In genomic region chr11:92540113-92540512, GRCh38 we compare ENCODE assay signal across 17 cellular contexts.
"Had no signal": no experiment of that assay in that cellular context is flagged by ENCODE, and none has a peak within 500 bp of the region (broad histone marks: within the 10 kb centered on the region; RNA-seq: fewer than 3 reads in every experiment).

No MANE protein-coding gene starts in this region.

- H3K27me3 Mint-ChIP-seq: activated CD4-positive, alpha-beta T cell treated with anti-CD3 and anti-CD28 coated beads, Interleukin-2, amount 10 ng/mL, durations not matched to agents 24 days and 14 days; activated T-cell treated with anti-CD3 and anti-CD28 coated beads, Interleukin-2, amount 50 U/mL, for 24 hours; effector memory CD8-positive, alpha-beta T cell; naive thymus-derived CD8-positive, alpha-beta T cell; stimulated activated naive CD8-positive, alpha-beta T cell treated with anti-CD3 and anti-CD28 coated beads, Interleukin-15, Interleukin-2, amounts not matched to agents 100 ng/mL and 50 ng/mL, for 24 hours had no signal

- H3K4me3 Mint-ChIP-seq: activated CD4-positive, alpha-beta T cell treated with anti-CD3 and anti-CD28 coated beads, Interleukin-2, amount 10 ng/mL, durations not matched to agents 24 days and 14 days; activated CD8-positive, alpha-beta T cell treated with anti-CD3 and anti-CD28 coated beads, Interleukin-2, amount 10 ng/mL, durations not matched to agents 7 days and 5 days; activated naive CD4-positive, alpha-beta T cell treated with anti-CD3 and anti-CD28 coated beads for 36 hours; activated T-cell treated with anti-CD3 and anti-CD28 coated beads, Interleukin-2, amount 50 U/mL, for 24 hours; effector memory CD8-positive, alpha-beta T cell; naive thymus-derived CD8-positive, alpha-beta T cell; stimulated activated naive CD8-positive, alpha-beta T cell treated with anti-CD3 and anti-CD28 coated beads, Interleukin-15, Interleukin-2, amounts not matched to agents 100 ng/mL and 50 ng/mL, for 24 hours had no signal

- H3K4me1 Mint-ChIP-seq: activated CD4-positive, alpha-beta T cell treated with anti-CD3 and anti-CD28 coated beads, Interleukin-2, amount 10 ng/mL, durations not matched to agents 24 days and 14 days; naive thymus-derived CD8-positive, alpha-beta T cell had no signal

- H3K4me3 ChIP-seq: body of pancreas, esophagus squamous epithelium, heart right ventricle, ovary, psoas muscle, tibial nerve had no signal

- H3K4me1 ChIP-seq: body of pancreas, esophagus squamous epithelium, heart right ventricle, psoas muscle, tibial nerve had no signal

- H3K27me3 ChIP-seq: body of pancreas, esophagus squamous epithelium, heart right ventricle, ovary, tibial nerve had no signal

- H3K27ac Mint-ChIP-seq: activated CD4-positive, alpha-beta T cell treated with anti-CD3 and anti-CD28 coated beads, Interleukin-2, amount 10 ng/mL, durations not matched to agents 24 days and 14 days; activated CD8-positive, alpha-beta T cell treated with anti-CD3 and anti-CD28 coated beads, Interleukin-2, amount 10 ng/mL, durations not matched to agents 7 days and 5 days; activated naive CD4-positive, alpha-beta T cell treated with anti-CD3 and anti-CD28 coated beads for 36 hours; activated T-cell treated with anti-CD3 and anti-CD28 coated beads, Interleukin-2, amount 50 U/mL, for 24 hours; activated T-helper 2 cell treated with anti-CD3 and anti-CD28 coated beads, Interferon-gamma antibody, Interleukin-2, Interleukin-4, amounts not matched to agents 10 μg/mL and 5 μg/mL and 100 μg/mL, durations not matched to agents 14 hours and 24 hours and 36 hours; effector memory CD8-positive, alpha-beta T cell; naive thymus-derived CD8-positive, alpha-beta T cell; stimulated activated naive CD8-positive, alpha-beta T cell treated with anti-CD3 and anti-CD28 coated beads, Interleukin-15, Interleukin-2, amounts not matched to agents 100 ng/mL and 50 ng/mL, for 24 hours had no signal

- H3K27ac ChIP-seq: body of pancreas, esophagus squamous epithelium, heart right ventricle, ovary, psoas muscle, tibial nerve had no signal

- H3K9me3 ChIP-seq: body of pancreas, esophagus squamous epithelium, heart right ventricle, ovary, psoas muscle, tibial nerve had no signal

- H3K36me3 ChIP-seq: esophagus squamous epithelium, heart right ventricle, ovary, tibial nerve had no signal

- H3K9me3 Mint-ChIP-seq: activated CD4-positive, alpha-beta T cell treated with anti-CD3 and anti-CD28 coated beads, Interleukin-2, amount 10 ng/mL, durations not matched to agents 24 days and 14 days; activated naive CD4-positive, alpha-beta T cell treated with anti-CD3 and anti-CD28 coated beads for 36 hours; activated T-cell treated with anti-CD3 and anti-CD28 coated beads, Interleukin-2, amount 50 U/mL, for 24 hours; activated T-helper 2 cell treated with anti-CD3 and anti-CD28 coated beads, Interferon-gamma antibody, Interleukin-2, Interleukin-4, amounts not matched to agents 10 μg/mL and 5 μg/mL and 100 μg/mL, durations not matched to agents 14 hours and 24 hours and 36 hours; stimulated activated naive CD8-positive, alpha-beta T cell treated with anti-CD3 and anti-CD28 coated beads, Interleukin-15, Interleukin-2, amounts not matched to agents 100 ng/mL and 50 ng/mL, for 24 hours had no signal

- ATAC-seq: activated CD8-positive, alpha-beta T cell treated with anti-CD3 and anti-CD28 coated beads, Interleukin-2, amount 10 ng/mL, durations not matched to agents 7 days and 5 days; body of pancreas; effector memory CD8-positive, alpha-beta T cell; heart right ventricle; naive thymus-derived CD8-positive, alpha-beta T cell; psoas muscle; right cardiac atrium had no signal

- DNase-seq: activated CD4-positive, alpha-beta T cell treated with anti-CD3 and anti-CD28 coated beads, Interleukin-2, amount 10 ng/mL, durations not matched to agents 24 days and 14 days; activated CD4-positive, CD25-positive, alpha-beta regulatory T cell; activated CD8-positive, alpha-beta T cell treated with anti-CD3 and anti-CD28 coated beads, Interleukin-2, amount 10 ng/mL, durations not matched to agents 7 days and 5 days; activated naive CD4-positive, alpha-beta T cell treated with anti-CD3 and anti-CD28 coated beads for 36 hours; activated T-cell treated with anti-CD3 and anti-CD28 coated beads, Interleukin-2, amount 50 U/mL, for 24 hours; body of pancreas; effector memory CD8-positive, alpha-beta T cell; esophagus squamous epithelium; heart right ventricle; mesenchymal stem cell; naive thymus-derived CD8-positive, alpha-beta T cell; ovary; psoas muscle; right cardiac atrium had no signal

- H3K36me3 Mint-ChIP-seq: naive thymus-derived CD8-positive, alpha-beta T cell had no signal
